In the genomic region with DNA sequence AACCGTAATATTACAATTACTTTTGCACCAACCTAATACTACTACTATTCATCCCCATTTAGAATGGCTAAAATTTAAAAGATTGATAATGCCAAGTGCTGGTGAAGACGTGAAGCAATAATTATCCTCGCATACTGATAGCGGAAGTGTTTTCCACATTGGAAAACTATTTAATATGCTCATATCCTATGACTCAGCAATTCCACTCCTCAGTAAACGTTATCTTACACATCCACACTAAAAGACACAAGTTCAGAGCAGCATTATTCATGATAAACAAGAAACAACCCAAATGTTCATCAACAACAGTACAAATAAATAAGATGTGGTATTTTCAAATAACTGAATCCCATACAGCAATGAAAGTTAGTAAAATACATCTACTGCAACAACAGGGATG, we compare ENCODE assay signal across 2 cellular contexts.
TF ChIP-seq lines count a peak whose summit lies in the region.

No MANE protein-coding gene starts in this region.

TF ChIP-seq in A549, 52 proteins besides CTCF, POLR2A, EP300 and RAD21 (continued from another document):
- TF ChIP-seq, protein P1, sequence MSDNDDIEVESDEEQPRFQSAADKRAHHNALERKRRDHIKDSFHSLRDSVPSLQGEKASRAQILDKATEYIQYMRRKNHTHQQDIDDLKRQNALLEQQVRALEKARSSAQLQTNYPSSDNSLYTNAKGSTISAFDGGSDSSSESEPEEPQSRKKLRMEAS (IDR thresholded peaks at IDR 0.05) = no peak
- TF ChIP-seq ESRRA (IDR thresholded peaks at IDR 0.05; ENCODE audit: borderline replicate concordance, low read length) = no peak
- TF ChIP-seq BHLHE40 (IDR thresholded peaks at IDR 0.05; ENCODE audit: low read depth, low read length) = no peak
- no peak for TF ChIP-seq HEYL (CRISPR knock-in tag; IDR thresholded peaks at IDR 0.05)
- no peak for TF ChIP-seq CEBPB (IDR thresholded peaks at IDR 0.05)
- no peak for TF ChIP-seq NPAS2 (CRISPR knock-in tag; IDR thresholded peaks at IDR 0.05; ENCODE audit: borderline replicate concordance)
- no peak for TF ChIP-seq TFCP2L1 (CRISPR knock-in tag; IDR thresholded peaks at IDR 0.05)
- TF ChIP-seq, protein P2, sequence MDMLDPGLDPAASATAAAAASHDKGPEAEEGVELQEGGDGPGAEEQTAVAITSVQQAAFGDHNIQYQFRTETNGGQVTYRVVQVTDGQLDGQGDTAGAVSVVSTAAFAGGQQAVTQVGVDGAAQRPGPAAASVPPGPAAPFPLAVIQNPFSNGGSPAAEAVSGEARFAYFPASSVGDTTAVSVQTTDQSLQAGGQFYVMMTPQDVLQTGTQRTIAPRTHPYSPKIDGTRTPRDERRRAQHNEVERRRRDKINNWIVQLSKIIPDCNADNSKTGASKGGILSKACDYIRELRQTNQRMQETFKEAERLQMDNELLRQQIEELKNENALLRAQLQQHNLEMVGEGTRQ (IDR thresholded peaks at IDR 0.05) = no peak

TF ChIP-seq in GM23338, 12 proteins besides CTCF, POLR2A, EP300 and RAD21:
- TF ChIP-seq, protein P3, sequence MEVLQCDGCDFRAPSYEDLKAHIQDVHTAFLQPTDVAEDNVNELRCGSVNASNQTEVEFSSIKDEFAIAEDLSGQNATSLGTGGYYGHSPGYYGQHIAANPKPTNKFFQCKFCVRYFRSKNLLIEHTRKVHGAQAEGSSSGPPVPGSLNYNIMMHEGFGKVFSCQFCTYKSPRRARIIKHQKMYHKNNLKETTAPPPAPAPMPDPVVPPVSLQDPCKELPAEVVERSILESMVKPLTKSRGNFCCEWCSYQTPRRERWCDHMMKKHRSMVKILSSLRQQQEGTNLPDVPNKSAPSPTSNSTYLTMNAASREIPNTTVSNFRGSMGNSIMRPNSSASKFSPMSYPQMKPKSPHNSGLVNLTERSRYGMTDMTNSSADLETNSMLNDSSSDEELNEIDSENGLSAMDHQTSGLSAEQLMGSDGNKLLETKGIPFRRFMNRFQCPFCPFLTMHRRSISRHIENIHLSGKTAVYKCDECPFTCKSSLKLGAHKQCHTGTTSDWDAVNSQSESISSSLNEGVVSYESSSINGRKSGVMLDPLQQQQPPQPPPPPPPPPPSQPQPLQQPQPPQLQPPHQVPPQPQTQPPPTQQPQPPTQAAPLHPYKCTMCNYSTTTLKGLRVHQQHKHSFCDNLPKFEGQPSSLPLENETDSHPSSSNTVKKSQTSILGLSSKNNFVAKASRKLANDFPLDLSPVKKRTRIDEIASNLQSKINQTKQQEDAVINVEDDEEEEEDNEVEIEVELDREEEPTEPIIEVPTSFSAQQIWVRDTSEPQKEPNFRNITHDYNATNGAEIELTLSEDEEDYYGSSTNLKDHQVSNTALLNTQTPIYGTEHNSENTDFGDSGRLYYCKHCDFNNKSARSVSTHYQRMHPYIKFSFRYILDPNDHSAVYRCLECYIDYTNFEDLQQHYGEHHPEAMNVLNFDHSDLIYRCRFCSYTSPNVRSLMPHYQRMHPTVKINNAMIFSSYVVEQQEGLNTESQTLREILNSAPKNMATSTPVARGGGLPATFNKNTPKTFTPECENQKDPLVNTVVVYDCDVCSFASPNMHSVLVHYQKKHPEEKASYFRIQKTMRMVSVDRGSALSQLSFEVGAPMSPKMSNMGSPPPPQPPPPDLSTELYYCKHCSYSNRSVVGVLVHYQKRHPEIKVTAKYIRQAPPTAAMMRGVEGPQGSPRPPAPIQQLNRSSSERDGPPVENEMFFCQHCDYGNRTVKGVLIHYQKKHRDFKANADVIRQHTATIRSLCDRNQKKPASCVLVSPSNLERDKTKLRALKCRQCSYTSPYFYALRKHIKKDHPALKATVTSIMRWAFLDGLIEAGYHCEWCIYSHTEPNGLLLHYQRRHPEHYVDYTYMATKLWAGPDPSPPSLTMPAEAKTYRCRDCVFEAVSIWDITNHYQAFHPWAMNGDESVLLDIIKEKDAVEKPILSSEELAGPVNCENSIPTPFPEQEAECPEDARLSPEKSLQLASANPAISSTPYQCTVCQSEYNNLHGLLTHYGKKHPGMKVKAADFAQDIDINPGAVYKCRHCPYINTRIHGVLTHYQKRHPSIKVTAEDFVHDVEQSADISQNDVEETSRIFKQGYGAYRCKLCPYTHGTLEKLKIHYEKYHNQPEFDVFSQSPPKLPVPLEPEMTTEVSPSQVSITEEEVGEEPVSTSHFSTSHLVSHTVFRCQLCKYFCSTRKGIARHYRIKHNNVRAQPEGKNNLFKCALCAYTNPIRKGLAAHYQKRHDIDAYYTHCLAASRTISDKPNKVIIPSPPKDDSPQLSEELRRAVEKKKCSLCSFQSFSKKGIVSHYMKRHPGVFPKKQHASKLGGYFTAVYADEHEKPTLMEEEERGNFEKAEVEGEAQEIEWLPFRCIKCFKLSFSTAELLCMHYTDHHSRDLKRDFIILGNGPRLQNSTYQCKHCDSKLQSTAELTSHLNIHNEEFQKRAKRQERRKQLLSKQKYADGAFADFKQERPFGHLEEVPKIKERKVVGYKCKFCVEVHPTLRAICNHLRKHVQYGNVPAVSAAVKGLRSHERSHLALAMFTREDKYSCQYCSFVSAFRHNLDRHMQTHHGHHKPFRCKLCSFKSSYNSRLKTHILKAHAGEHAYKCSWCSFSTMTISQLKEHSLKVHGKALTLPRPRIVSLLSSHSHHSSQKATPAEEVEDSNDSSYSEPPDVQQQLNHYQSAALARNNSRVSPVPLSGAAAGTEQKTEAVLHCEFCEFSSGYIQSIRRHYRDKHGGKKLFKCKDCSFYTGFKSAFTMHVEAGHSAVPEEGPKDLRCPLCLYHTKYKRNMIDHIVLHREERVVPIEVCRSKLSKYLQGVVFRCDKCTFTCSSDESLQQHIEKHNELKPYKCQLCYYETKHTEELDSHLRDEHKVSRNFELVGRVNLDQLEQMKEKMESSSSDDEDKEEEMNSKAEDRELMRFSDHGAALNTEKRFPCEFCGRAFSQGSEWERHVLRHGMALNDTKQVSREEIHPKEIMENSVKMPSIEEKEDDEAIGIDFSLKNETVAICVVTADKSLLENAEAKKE (CRISPR knock-in tag; IDR thresholded peaks at IDR 0.05) = no peak
- TF ChIP-seq, protein P4, sequence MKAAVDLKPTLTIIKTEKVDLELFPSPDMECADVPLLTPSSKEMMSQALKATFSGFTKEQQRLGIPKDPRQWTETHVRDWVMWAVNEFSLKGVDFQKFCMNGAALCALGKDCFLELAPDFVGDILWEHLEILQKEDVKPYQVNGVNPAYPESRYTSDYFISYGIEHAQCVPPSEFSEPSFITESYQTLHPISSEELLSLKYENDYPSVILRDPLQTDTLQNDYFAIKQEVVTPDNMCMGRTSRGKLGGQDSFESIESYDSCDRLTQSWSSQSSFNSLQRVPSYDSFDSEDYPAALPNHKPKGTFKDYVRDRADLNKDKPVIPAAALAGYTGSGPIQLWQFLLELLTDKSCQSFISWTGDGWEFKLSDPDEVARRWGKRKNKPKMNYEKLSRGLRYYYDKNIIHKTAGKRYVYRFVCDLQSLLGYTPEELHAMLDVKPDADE (IDR thresholded peaks at IDR 0.05) = no peak
TF ChIP-seq in GM23338: peak in this region for 0.
